1 cellular context compared by ENCODE assay signal in genomic region chr3:126213376-126214044, GRCh38.
TF ChIP-seq lines count a peak whose summit lies in the region.

No MANE protein-coding gene starts in this region.

TF ChIP-seq in H1, 55 proteins besides CTCF, POLR2A, EP300 and RAD21:
- TF ChIP-seq KDM4A (IDR thresholded peaks at IDR 0.05; ENCODE audit: low read depth, low read length, severe bottlenecking) (peak; percentile 48), EGR1 (IDR thresholded peaks at IDR 0.05; ENCODE audit: borderline replicate concordance, low read depth, low read length) (no peak), SIN3A (conservative IDR thresholded peaks at IDR 0.05 in 1 of 2, IDR thresholded peaks at IDR 0.05 in 1 of 2; ENCODE audit: low read depth in 1 of 2, low read length in 2 of 2) (peak in 1 of 2 experiments; percentile 34; a peak in 1 of 4 replicates), RBBP5 (IDR thresholded peaks at IDR 0.05; ENCODE audit: borderline replicate concordance, low read depth, low read length) (0 out of 2 replicates have a peak, but pooled peaks have one; percentile 16), SUZ12 (IDR thresholded peaks at IDR 0.05; ENCODE audit: low read length) (no peak), ASH2L (IDR thresholded peaks at IDR 0.05; ENCODE audit: low read length) (peak; percentile 22), EZH2 (IDR thresholded peaks at IDR 0.05; ENCODE audit: low read depth, low read length, severe bottlenecking) (peak; percentile 29)
- TF ChIP-seq, protein P1, sequence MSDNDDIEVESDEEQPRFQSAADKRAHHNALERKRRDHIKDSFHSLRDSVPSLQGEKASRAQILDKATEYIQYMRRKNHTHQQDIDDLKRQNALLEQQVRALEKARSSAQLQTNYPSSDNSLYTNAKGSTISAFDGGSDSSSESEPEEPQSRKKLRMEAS (IDR thresholded peaks at IDR 0.05) = peak; percentile 31
- TF ChIP-seq, protein P2, sequence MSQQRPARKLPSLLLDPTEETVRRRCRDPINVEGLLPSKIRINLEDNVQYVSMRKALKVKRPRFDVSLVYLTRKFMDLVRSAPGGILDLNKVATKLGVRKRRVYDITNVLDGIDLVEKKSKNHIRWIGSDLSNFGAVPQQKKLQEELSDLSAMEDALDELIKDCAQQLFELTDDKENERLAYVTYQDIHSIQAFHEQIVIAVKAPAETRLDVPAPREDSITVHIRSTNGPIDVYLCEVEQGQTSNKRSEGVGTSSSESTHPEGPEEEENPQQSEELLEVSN (IDR thresholded peaks at IDR 0.05) = peak; percentile 50; the same call in 1 of the 2 replicates
